Comparison of ENCODE assay signal across 8 cellular contexts in genomic region chr19:35780717-35781116, GRCh38. TPM values are rescaled to one million over a fixed set of nuclear protein-coding genes. Genes with fewer than 3 reads are reported as not detected.
"Had no signal": no experiment of that assay in that cellular context is flagged by ENCODE, and none has a peak within 500 bp of the region (broad histone marks: within the 10 kb centered on the region; RNA-seq: fewer than 3 reads in every experiment).

No MANE protein-coding gene starts in this region.

- H3K27ac ChIP-seq: HL-60 had no signal

- H3K4me3 ChIP-seq: K562 had no signal

- DNase-seq: IMR-90, KBM-7, KG1 had no signal

RNA-seq across cellular contexts. Expression of gene HSPB6, which starts 23.9 kb away (rescaled TPM):
- total RNA-seq: HepG2, HT-29, HT1080 had no signal

RNA-seq across cellular contexts. Expression of gene PRODH2, which starts 31.9 kb away (rescaled TPM):
- total RNA-seq: HT-29, HT1080, IMR-90, K562 had no signal
